ENCODE assay signal across 29 cellular contexts in the genomic region with DNA sequence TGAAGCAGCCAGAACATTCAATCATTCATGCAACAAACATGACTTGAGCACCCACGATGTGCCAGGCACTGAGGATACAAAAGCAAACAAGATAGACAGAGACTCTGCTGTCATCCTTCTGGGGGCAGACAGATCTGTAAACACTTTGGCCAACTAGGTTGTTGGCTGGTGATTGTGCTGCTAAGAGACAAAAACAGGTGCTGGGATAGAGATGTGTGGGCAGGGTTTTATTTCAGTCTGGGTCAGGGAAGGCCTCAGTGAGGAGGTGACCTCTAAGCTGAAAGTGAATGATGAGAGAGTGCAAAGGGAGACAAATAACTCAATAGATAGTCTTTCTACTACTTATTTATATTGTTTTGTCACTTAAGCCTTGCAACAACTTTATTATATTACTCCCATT.
"Had no signal": no experiment of that assay in that cellular context is flagged by ENCODE, and none has a peak within 500 bp of the region (broad histone marks: within the 10 kb centered on the region; RNA-seq: fewer than 3 reads in every experiment).

No MANE protein-coding gene starts in this region.

- H3K4me2 ChIP-seq: SK-N-SH had no signal

- H3K4me3 ChIP-seq: ascending aorta, cardiac muscle cell, Peyer's patch, SJSA1 had no signal

- H3K4me3 Mint-ChIP-seq: activated CD4-positive, alpha-beta T cell treated with anti-CD3 and anti-CD28 coated beads, Interleukin-2, amount 10 ng/mL, durations not matched to agents 7 days and 5 days; activated CD8-positive, alpha-beta T cell treated with anti-CD3 and anti-CD28 coated beads, Interleukin-2, amount 10 ng/mL, durations not matched to agents 7 days and 5 days; activated naive CD4-positive, alpha-beta T cell treated with anti-CD3 and anti-CD28 coated beads, Interleukin-2, amount 50 U/mL, for 24 hours; activated naive CD8-positive, alpha-beta T cell treated with anti-CD3 and anti-CD28 coated beads, Interleukin-2, amount 10 ng/mL, durations not matched to agents 7 days and 5 days; activated T-cell treated with anti-CD3 and anti-CD28 coated beads, Interleukin-2, amount 50 U/mL, for 24 hours; central memory CD8-positive, alpha-beta T cell; T-helper 1 cell treated with Interleukin-12 subunit alpha and Interleukin-12 subunit beta and Interleukin-4 antibody, amounts not matched to agents 30 μg/mL and 1 μg/mL, for 36 hours; T-helper 2 cell treated with Interferon-gamma antibody and Interleukin-4, amounts not matched to agents 5 μg/mL and 100 μg/mL, for 36 hours had no signal

- ATAC-seq: activated CD8-positive, alpha-beta T cell treated with anti-CD3 and anti-CD28 coated beads, Interleukin-2, amount 10 ng/mL, durations not matched to agents 7 days and 5 days; PC-3 had no signal

- H3K9me2 ChIP-seq: SK-N-SH had no signal

- H3K27me3 ChIP-seq: ascending aorta, cardiac muscle cell, Peyer's patch, SJSA1 had no signal

- H3K36me3 Mint-ChIP-seq: activated naive CD4-positive, alpha-beta T cell treated with anti-CD3 and anti-CD28 coated beads, Interleukin-2, amount 50 U/mL, for 24 hours; activated naive CD8-positive, alpha-beta T cell treated with anti-CD3 and anti-CD28 coated beads, Interleukin-2, amount 10 ng/mL, durations not matched to agents 7 days and 5 days had no signal

- H3K9me3 ChIP-seq: ascending aorta, Peyer's patch, SJSA1, SK-N-SH had no signal

- H3K27ac Mint-ChIP-seq: activated CD4-positive, alpha-beta T cell treated with anti-CD3 and anti-CD28 coated beads, Interleukin-2, amount 10 ng/mL, durations not matched to agents 7 days and 5 days; activated CD8-positive, alpha-beta T cell treated with anti-CD3 and anti-CD28 coated beads, Interleukin-2, amount 10 ng/mL, durations not matched to agents 7 days and 5 days; activated naive CD4-positive, alpha-beta T cell treated with anti-CD3 and anti-CD28 coated beads, Interleukin-2, amount 50 U/mL, for 24 hours; activated naive CD8-positive, alpha-beta T cell treated with anti-CD3 and anti-CD28 coated beads, Interleukin-2, amount 10 ng/mL, durations not matched to agents 7 days and 5 days; activated T-cell treated with anti-CD3 and anti-CD28 coated beads, Interleukin-2, amount 50 U/mL, for 24 hours; activated T-helper 2 cell treated with anti-CD3 and anti-CD28 coated beads, Interferon-gamma antibody, Interleukin-2, Interleukin-4, amounts not matched to agents 10 μg/mL and 5 μg/mL and 100 μg/mL, durations not matched to agents 14 hours and 24 hours and 36 hours; T-helper 1 cell treated with Interleukin-12 subunit alpha and Interleukin-12 subunit beta and Interleukin-4 antibody, amounts not matched to agents 30 μg/mL and 1 μg/mL, for 36 hours; T-helper 2 cell treated with Interferon-gamma antibody and Interleukin-4, amounts not matched to agents 5 μg/mL and 100 μg/mL, for 36 hours had no signal

- H3K4me1 Mint-ChIP-seq: activated CD4-positive, alpha-beta T cell treated with anti-CD3 and anti-CD28 coated beads, Interleukin-2, amount 10 ng/mL, durations not matched to agents 7 days and 5 days; activated naive CD4-positive, alpha-beta T cell treated with anti-CD3 and anti-CD28 coated beads, Interleukin-2, amount 50 U/mL, for 24 hours; activated naive CD8-positive, alpha-beta T cell treated with anti-CD3 and anti-CD28 coated beads, Interleukin-2, amount 10 ng/mL, durations not matched to agents 7 days and 5 days; central memory CD8-positive, alpha-beta T cell had no signal

- H3K4me1 ChIP-seq: ascending aorta, Peyer's patch, SJSA1 had no signal

- DNase-seq: activated CD4-positive, alpha-beta T cell treated with anti-CD3 and anti-CD28 coated beads, Interleukin-2, amount 10 ng/mL, durations not matched to agents 7 days and 5 days; activated CD4-positive, alpha-beta T cell treated with anti-CD3 and anti-CD28 coated beads, Interleukin-2, amount 50 U/mL, for 48 hours; activated CD8-positive, alpha-beta T cell treated with anti-CD3 and anti-CD28 coated beads, Interleukin-2, amount 10 ng/mL, durations not matched to agents 7 days and 5 days; activated gamma-delta T cell; activated naive CD4-positive, alpha-beta T cell treated with Interleukin-2 at 50 U/mL for 16 hours; activated naive CD8-positive, alpha-beta T cell treated with anti-CD3 and anti-CD28 coated beads, Interleukin-2, amount 10 ng/mL, durations not matched to agents 7 days and 5 days; activated T-cell treated with anti-CD3 and anti-CD28 coated beads, Interleukin-2, amount 50 U/mL, for 24 hours; amygdala; KG1; NCI-H1092 treated with DMSO at 0.1 percent for 48 hours; NCI-H1417; NCI-H146; NCI-H187; NCI-H2081 treated with DMSO at 0.1 percent for 48 hours; NCI-H226; NCI-H524 treated with DMSO at 0.1 percent for 48 hours; PC-3; Peyer's patch; RPMI8226; SHP77 treated with DMSO at 0.1 percent for 48 hours; SK-N-SH had no signal

- H3K9me3 Mint-ChIP-seq: activated CD4-positive, alpha-beta T cell treated with anti-CD3 and anti-CD28 coated beads, Interleukin-2, amount 10 ng/mL, durations not matched to agents 7 days and 5 days; activated naive CD4-positive, alpha-beta T cell treated with anti-CD3 and anti-CD28 coated beads, Interleukin-2, amount 50 U/mL, for 24 hours; activated naive CD8-positive, alpha-beta T cell treated with anti-CD3 and anti-CD28 coated beads, Interleukin-2, amount 10 ng/mL, durations not matched to agents 7 days and 5 days; activated T-cell treated with anti-CD3 and anti-CD28 coated beads, Interleukin-2, amount 50 U/mL, for 24 hours; activated T-helper 2 cell treated with anti-CD3 and anti-CD28 coated beads, Interferon-gamma antibody, Interleukin-2, Interleukin-4, amounts not matched to agents 10 μg/mL and 5 μg/mL and 100 μg/mL, durations not matched to agents 14 hours and 24 hours and 36 hours; central memory CD8-positive, alpha-beta T cell; T-helper 1 cell treated with Interleukin-12 subunit alpha and Interleukin-12 subunit beta and Interleukin-4 antibody, amounts not matched to agents 30 μg/mL and 1 μg/mL, for 36 hours; T-helper 2 cell treated with Interferon-gamma antibody and Interleukin-4, amounts not matched to agents 5 μg/mL and 100 μg/mL, for 36 hours had no signal

- H3K27ac ChIP-seq: ascending aorta, cardiac muscle cell, Peyer's patch, SJSA1 had no signal

- H3K9ac ChIP-seq: SK-N-SH had no signal

- H3K36me3 ChIP-seq: ascending aorta, cardiac muscle cell, Peyer's patch, SJSA1 had no signal

- H3K27me3 Mint-ChIP-seq: activated CD4-positive, alpha-beta T cell treated with anti-CD3 and anti-CD28 coated beads, Interleukin-2, amount 10 ng/mL, durations not matched to agents 7 days and 5 days; activated naive CD4-positive, alpha-beta T cell treated with anti-CD3 and anti-CD28 coated beads, Interleukin-2, amount 50 U/mL, for 24 hours; activated T-cell treated with anti-CD3 and anti-CD28 coated beads, Interleukin-2, amount 50 U/mL, for 24 hours; central memory CD8-positive, alpha-beta T cell had no signal
